In genomic region chr6:138454976-138455706, GRCh38 we compare ENCODE assay signal across 9 cellular contexts. TPM values are rescaled to one million over a fixed set of nuclear protein-coding genes. Genes with fewer than 3 reads are reported as not detected.
DNase-seq lines count a peak whose midpoint lies in the region; TF ChIP-seq lines count a peak whose summit lies in the region.
"Had no signal": no experiment of that assay in that cellular context is flagged by ENCODE, and none has a peak within 500 bp of the region (broad histone marks: within the 10 kb centered on the region; RNA-seq: fewer than 3 reads in every experiment).

No MANE protein-coding gene starts in this region.

- no peaks in the 10 kb centered on the region for H3K9me3 ChIP-seq in vagina
- H3K9me3 ChIP-seq: neutrophil had no signal

- no peaks in the 10 kb centered on the region for H3K4me1 ChIP-seq in vagina

- intact Hi-C loops in vagina (cut with DNase I) = no loop called here

- no peak overlapping the region for H3K27ac Mint-ChIP-seq in glutamatergic neuron (ENCODE audit: unreplicated experiment)

- DNase-seq in NCI-H2227 (lab: John Stamatoyannopoulos, UW; ENCODE audit: unreplicated experiment) = peak; percentile 12
- DNase-seq in NCI-H2227 treated with DMSO at 0.1 percent for 48 hours (lab: John Stamatoyannopoulos, UW) = no peak
- peak; percentile 24 for DNase-seq in T-helper 9 cell
- DNase-seq in effector CD8-positive, alpha-beta T cell (lab: John Stamatoyannopoulos, UW) = peak; percentile 9
- peak; percentile 5 for DNase-seq in stimulated activated CD8-positive, alpha-beta memory T cell treated with anti-CD3 and anti-CD28 coated beads, Interleukin-12 subunit alpha, Interleukin-12 subunit beta, amount 100 ng/mL, for 24 hours (ENCODE audit: extremely low read depth)
- DNase-seq in NCI-H526 (lab: John Stamatoyannopoulos, UW) = no peak
- no peak for DNase-seq in glutamatergic neuron
- no peak for DNase-seq in vagina (ENCODE audit: extremely low spot score in 2 of 2)

- no peak for TF ChIP-seq CTCF in glutamatergic neuron (IDR thresholded peaks at IDR 0.05; ENCODE audit: partially characterized antibody, unreplicated experiment)
- TF ChIP-seq CTCF in vagina (IDR thresholded peaks at IDR 0.05) = no peak

- TF ChIP-seq POLR2A in vagina (IDR thresholded peaks at IDR 0.05) = no peak

- H3K36me3 Mint-ChIP-seq in glutamatergic neuron (ENCODE audit: unreplicated experiment) = no peaks in the 10 kb centered on the region

- no peak overlapping the region for H3K27ac ChIP-seq in vagina
- H3K27ac ChIP-seq: neutrophil had no signal

- peaks cover 4% of the 10 kb centered on the region for H3K9me3 Mint-ChIP-seq in glutamatergic neuron (ENCODE audit: unreplicated experiment)

- H3K4me1 Mint-ChIP-seq in glutamatergic neuron (ENCODE audit: low read depth, unreplicated experiment) = peaks cover 4% of the 10 kb centered on the region

- no peaks in the 10 kb centered on the region for H3K36me3 ChIP-seq in vagina
- H3K36me3 ChIP-seq: neutrophil had no signal

- no peak overlapping the region for H3K4me3 ChIP-seq in vagina

- peaks cover 3% of the 10 kb centered on the region for H3K27me3 Mint-ChIP-seq in glutamatergic neuron (ENCODE audit: unreplicated experiment)

- H3K27me3 ChIP-seq in vagina = no peaks in the 10 kb centered on the region
- H3K27me3 ChIP-seq: neutrophil had no signal

- H3K4me3 Mint-ChIP-seq in glutamatergic neuron (ENCODE audit: unreplicated experiment) = no peak overlapping the region

RNA-seq across cellular contexts. Expression of gene NHSL1, which starts 44.2 kb away (rescaled TPM):
- total RNA-seq in glutamatergic neuron (ENCODE audit: unreplicated experiment) (57.8 TPM), vagina (23.1 TPM)

RNA-seq across cellular contexts. Expression of gene HEBP2, which starts 51.1 kb away (rescaled TPM):
- total RNA-seq in glutamatergic neuron (ENCODE audit: unreplicated experiment) = 53.0 TPM
- total RNA-seq in vagina = 62.4 TPM

Comparison
In these comparisons a context has a peak if more than half of its experiments do, and no peak if none do; other contexts are left out.
1. DNase-seq: peak in NCI-H2227 (single experiment), T-helper 9 cell (single experiment), effector CD8-positive, alpha-beta T cell (single experiment) and stimulated activated CD8-positive, alpha-beta memory T cell treated with anti-CD3 and anti-CD28 coated beads, Interleukin-12 subunit alpha, Interleukin-12 subunit beta, amount 100 ng/mL, for 24 hours (single experiment); none in NCI-H2227 treated with DMSO at 0.1 percent for 48 hours (single experiment), NCI-H526 (0 of 2), glutamatergic neuron (single experiment) and vagina (0 of 2).